ENCODE assay signal across 5 cellular contexts in genomic region chr11:126268361-126268707, GRCh38. TPM values are rescaled to one million over a fixed set of nuclear protein-coding genes. Genes with fewer than 3 reads are reported as not detected.
DNase-seq lines count a peak whose midpoint lies in the region; ATAC-seq lines count a peak whose summit lies in the region.

No MANE protein-coding gene starts in this region.

- peak; percentile 2 for ATAC-seq in HG02623 (IDR thresholded peaks at IDR 0.05; ENCODE audit: unreplicated experiment)
- no peak for ATAC-seq in activated T-helper 17 cell treated with anti-CD3 and anti-CD28 coated beads, Interleukin-2, amount 50 U/mL, for 72 hours (replicated peaks)
- ATAC-seq in memory B cell (ENCODE audit: low read depth) = no peak
- ATAC-seq in GM18868 (IDR thresholded peaks at IDR 0.05; ENCODE audit: unreplicated experiment) = no peak

- H3K9me3 Mint-ChIP-seq in activated T-helper 17 cell treated with anti-CD3 and anti-CD28 coated beads, Interleukin-2, amount 50 U/mL, for 72 hours = no peaks in the 10 kb centered on the region
- no peaks in the 10 kb centered on the region for H3K9me3 Mint-ChIP-seq in memory B cell

- peak overlapping the region; percentile 98 for H3K4me3 Mint-ChIP-seq in activated T-helper 17 cell treated with anti-CD3 and anti-CD28 coated beads, Interleukin-2, amount 50 U/mL, for 72 hours
- H3K4me3 Mint-ChIP-seq in memory B cell = peak overlapping the region; percentile 91

- H3K27me3 Mint-ChIP-seq in activated T-helper 17 cell treated with anti-CD3 and anti-CD28 coated beads, Interleukin-2, amount 50 U/mL, for 72 hours = no peaks in the 10 kb centered on the region
- no peaks in the 10 kb centered on the region for H3K27me3 Mint-ChIP-seq in memory B cell

- peak; percentile 10 to 21 for DNase-seq in memory B cell (ENCODE audit: low spot score in 2 of 2)
- no peak for DNase-seq in HUDEP-2 (lab: John Stamatoyannopoulos, UW; ENCODE audit: unreplicated experiment in 76 of 76)

- peaks cover 71% of the 10 kb centered on the region for H3K36me3 Mint-ChIP-seq in activated T-helper 17 cell treated with anti-CD3 and anti-CD28 coated beads, Interleukin-2, amount 50 U/mL, for 72 hours (ENCODE audit: low read depth)
- peaks cover 31% of the 10 kb centered on the region for H3K36me3 Mint-ChIP-seq in memory B cell

- H3K4me1 Mint-ChIP-seq in activated T-helper 17 cell treated with anti-CD3 and anti-CD28 coated beads, Interleukin-2, amount 50 U/mL, for 72 hours = peaks cover 14% of the 10 kb centered on the region
- H3K4me1 Mint-ChIP-seq in memory B cell = peaks cover 15% of the 10 kb centered on the region

- H3K27ac Mint-ChIP-seq in activated T-helper 17 cell treated with anti-CD3 and anti-CD28 coated beads, Interleukin-2, amount 50 U/mL, for 72 hours = peak overlapping the region; percentile 98
- peak overlapping the region; percentile 100 for H3K27ac Mint-ChIP-seq in memory B cell

RNA-seq across cellular contexts. Expression of gene SRPRA, which starts 0.4 kb away (rescaled TPM):
- 100 to 1,000 TPM in 1 of 2 donors, 10 to 100 TPM in 1; 92.5 to 142 TPM for total RNA-seq in activated T-helper 17 cell treated with anti-CD3 and anti-CD28 coated beads, Interleukin-2, amount 50 U/mL, for 72 hours

RNA-seq across cellular contexts. Expression of gene FOXRED1, which starts 0.6 kb away (rescaled TPM):
- 10 to 100 TPM; 34.6 to 47.1 TPM for total RNA-seq in activated T-helper 17 cell treated with anti-CD3 and anti-CD28 coated beads, Interleukin-2, amount 50 U/mL, for 72 hours

RNA-seq across cellular contexts. Expression of gene TIRAP, which starts 14.6 kb away (rescaled TPM):
- total RNA-seq in activated T-helper 17 cell treated with anti-CD3 and anti-CD28 coated beads, Interleukin-2, amount 50 U/mL, for 72 hours = 10 to 100 TPM; 11.1 to 12.0 TPM

RNA-seq across cellular contexts. Expression of gene DCPS, which starts 35.5 kb away (rescaled TPM):
- 10 to 100 TPM; 28.1 to 47.5 TPM for total RNA-seq in activated T-helper 17 cell treated with anti-CD3 and anti-CD28 coated beads, Interleukin-2, amount 50 U/mL, for 72 hours

RNA-seq across cellular contexts. Expression of gene FAM118B, which starts 56.8 kb away (rescaled TPM):
- total RNA-seq in activated T-helper 17 cell treated with anti-CD3 and anti-CD28 coated beads, Interleukin-2, amount 50 U/mL, for 72 hours = 10 to 100 TPM in 1 of 2 donors, 1 to 10 TPM in 1; 6.5 to 12.5 TPM

Comparison
In these comparisons a context has a peak if more than half of its experiments do, and no peak if none do; other contexts are left out.
1. DNase-seq: peak in memory B cell (2 of 2); none in HUDEP-2 (0 of 76).